In the genomic region with DNA sequence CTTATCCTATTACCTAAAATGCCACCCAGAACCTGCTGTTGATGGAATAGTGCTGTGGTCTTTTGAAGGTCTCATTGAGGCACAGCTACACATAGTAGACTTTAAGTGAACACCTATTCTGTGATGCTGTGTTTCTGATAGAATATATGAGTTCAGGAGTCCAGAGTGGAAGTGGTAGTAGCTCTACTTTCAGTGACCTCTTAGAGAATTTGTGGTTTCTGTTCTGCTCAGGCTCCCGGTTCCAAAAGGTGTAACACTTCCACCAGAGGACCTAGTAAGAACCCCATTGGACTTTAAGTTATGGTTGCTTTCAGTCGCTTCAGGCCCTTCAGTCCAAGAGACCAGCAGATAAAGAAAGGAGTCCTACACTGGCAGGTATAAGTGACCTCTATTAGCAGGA, we compare ENCODE assay signal across 11 cellular contexts. TPM values are rescaled to one million over a fixed set of nuclear protein-coding genes. Genes with fewer than 3 reads are reported as not detected.
A peak's percentile ranks its signal among the peaks of the same experiment; 100 is the strongest.
DNase-seq lines count a peak whose midpoint lies in the region; ATAC-seq, FAIRE-seq and TF ChIP-seq lines count a peak whose summit lies in the region.
"Had no signal": no experiment of that assay in that cellular context is flagged by ENCODE, and none has a peak within 500 bp of the region (broad histone marks: within the 10 kb centered on the region; RNA-seq: fewer than 3 reads in every experiment).

No MANE protein-coding gene starts in this region.

- H3K9me3 Mint-ChIP-seq in activated B cell treated with CpG ODN at 0.5 μM for 24 hours, result no peaks in the 10 kb centered on the region
- H3K9me3 Mint-ChIP-seq: CD8-positive, alpha-beta memory T cell had no signal

- no peaks in the 10 kb centered on the region for H3K36me3 Mint-ChIP-seq in activated B cell treated with CpG ODN at 0.5 μM for 24 hours (ENCODE audit: low read depth)
- H3K36me3 Mint-ChIP-seq: CD8-positive, alpha-beta memory T cell had no signal

- H3K27me3 Mint-ChIP-seq in activated B cell treated with CpG ODN at 0.5 μM for 24 hours, result no peaks in the 10 kb centered on the region

- peak overlapping the region; percentile 95 for H3K27ac Mint-ChIP-seq in activated B cell treated with CpG ODN at 0.5 μM for 24 hours
- H3K27ac Mint-ChIP-seq: CD8-positive, alpha-beta memory T cell had no signal

- DNase-seq in activated B cell treated with CpG ODN at 0.5 μM for 24 hours (no peak), iPS-NIHi11 (ENCODE audit: low spot score) (no peak), GM20000 (ENCODE audit: low spot score) (no peak), urothelium cell line (ENCODE audit: low spot score) (no peak)
- DNase-seq in stimulated activated naive CD8-positive, alpha-beta T cell treated with anti-CD3 and anti-CD28 coated beads, Interleukin-15, Interleukin-2, amounts not matched to agents 100 U/mL and 50 U/mL, for 24 hours, result no peak
- DNase-seq: activated gamma-delta T cell; CD8-positive, alpha-beta memory T cell; NCI-H146 had no signal

- ATAC-seq in GM18868 (IDR thresholded peaks at IDR 0.05; ENCODE audit: unreplicated experiment) (peak; percentile 15), GM21576 (IDR thresholded peaks at IDR 0.05; ENCODE audit: unreplicated experiment) (peak; percentile 27), HG03097 (IDR thresholded peaks at IDR 0.05; ENCODE audit: low FRiP score, unreplicated experiment) (peak; percentile 18), activated B cell treated with CpG ODN at 0.5 μM for 24 hours (ENCODE audit: low read depth) (no peak)
- ATAC-seq in stimulated activated naive CD8-positive, alpha-beta T cell treated with anti-CD3 and anti-CD28 coated beads, Interleukin-15, Interleukin-2, amounts not matched to agents 100 U/mL and 50 U/mL, for 24 hours, result no peak

- intact Hi-C loops in activated B cell treated with CpG ODN at 0.5 μM for 24 hours (cut with micrococcal nuclease), result no loop called here

- peak overlapping the region; percentile 79 for H3K4me3 Mint-ChIP-seq in activated B cell treated with CpG ODN at 0.5 μM for 24 hours
- H3K4me3 Mint-ChIP-seq: CD8-positive, alpha-beta memory T cell had no signal

- POLR2A ChIA-PET in activated B cell treated with CpG ODN at 0.5 μM for 24 hours (lab: Charles Lee), result interaction anchor here (1.2 to 15.5 kb wide), 5 partner anchors 11 to 140 kb away, joined by 3 to 272 read pairs (median 15); a partner anchor contains a TSS

- TF ChIP-seq CTCF in activated B cell treated with CpG ODN at 0.5 μM for 24 hours (IDR thresholded peaks at IDR 0.05) (no peak), GM20000 (IDR thresholded peaks at IDR 0.05; ENCODE audit: extremely low read depth, missing control alignments) (no peak)

- CTCF ChIA-PET in activated B cell treated with CpG ODN at 0.5 μM for 24 hours (lab: Charles Lee), result interaction anchor here (0.9 to 1.9 kb wide), 5 partner anchors 8 to 140 kb away, joined by 3 to 11 read pairs (median 5); a partner anchor contains a TSS

- no peak for FAIRE-seq in urothelium cell line (lab: Jason Lieb, UNC)

- H3K4me1 Mint-ChIP-seq in activated B cell treated with CpG ODN at 0.5 μM for 24 hours, result peaks cover 77% of the 10 kb centered on the region

RNA-seq across cellular contexts. Expression of a gene that starts 11.4 kb away (rescaled TPM):
- 310 and 314 TPM in 2 replicates for total RNA-seq in activated B cell treated with CpG ODN at 0.5 μM for 24 hours

Comparison
In these comparisons a context has a peak if more than half of its experiments do, and no peak if none do; other contexts are left out.
1. ATAC-seq: peak in GM18868 (single experiment), GM21576 (single experiment) and HG03097 (single experiment); none in activated B cell treated with CpG ODN at 0.5 μM for 24 hours (single experiment) and stimulated activated naive CD8-positive, alpha-beta T cell treated with anti-CD3 and anti-CD28 coated beads, Interleukin-15, Interleukin-2, amounts not matched to agents 100 U/mL and 50 U/mL, for 24 hours (single experiment).